In the genomic region with DNA sequence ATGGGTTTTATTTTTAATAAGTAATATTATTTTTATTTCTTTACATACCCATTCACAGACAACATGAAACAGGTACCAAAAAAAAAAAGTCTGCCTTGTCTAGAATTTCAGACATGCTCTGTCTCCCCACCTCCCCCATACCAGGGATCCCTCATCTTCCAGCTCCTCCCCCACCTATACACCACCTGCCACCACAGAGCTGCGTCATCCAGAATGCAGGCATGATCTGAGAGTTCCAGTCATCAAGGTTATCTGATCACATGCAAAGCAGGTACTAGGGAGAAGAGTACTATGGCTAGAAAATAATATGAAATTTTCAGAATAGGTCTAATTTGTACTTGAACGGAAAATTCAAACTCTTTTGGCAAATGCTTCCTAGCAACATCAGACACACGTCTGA, we compare ENCODE assay signal across 28 cellular contexts.
"Had no signal": no experiment of that assay in that cellular context is flagged by ENCODE, and none has a peak within 500 bp of the region (broad histone marks: within the 10 kb centered on the region; RNA-seq: fewer than 3 reads in every experiment).

No MANE protein-coding gene starts in this region.

- H3K27ac Mint-ChIP-seq: activated CD8-positive, alpha-beta memory T cell treated with anti-CD3 and anti-CD28 coated beads, Interleukin-2, amount 10 ng/mL, durations not matched to agents 7 days and 5 days; activated CD8-positive, alpha-beta T cell treated with anti-CD3 and anti-CD28 coated beads, Interleukin-2, amount 10 ng/mL, durations not matched to agents 7 days and 5 days; activated naive CD4-positive, alpha-beta T cell treated with anti-CD3 and anti-CD28 coated beads, Interleukin-2, amount 50 U/mL, for 72 hours; mesothelial cell of epicardium; nephron progenitor cell; stimulated activated effector memory CD8-positive, alpha-beta T cell treated with anti-CD3 and anti-CD28 coated beads, Interleukin-12 subunit alpha, Interleukin-12 subunit beta, amount 100 ng/mL, for 72 hours; T-helper 1 cell treated with Interleukin-12 subunit alpha and Interleukin-12 subunit beta and Interleukin-4 antibody, amounts not matched to agents 30 μg/mL and 1 μg/mL, for 36 hours had no signal

- ATAC-seq: activated CD8-positive, alpha-beta memory T cell treated with anti-CD3 and anti-CD28 coated beads, Interleukin-2, amount 10 ng/mL, durations not matched to agents 7 days and 5 days; activated CD8-positive, alpha-beta T cell treated with anti-CD3 and anti-CD28 coated beads, Interleukin-2, amount 10 ng/mL, durations not matched to agents 7 days and 5 days; activated naive CD4-positive, alpha-beta T cell treated with anti-CD3 and anti-CD28 coated beads, Interleukin-2, amount 50 U/mL, for 72 hours; pancreas; sciatic nerve; stimulated activated effector memory CD8-positive, alpha-beta T cell treated with anti-CD3 and anti-CD28 coated beads, Interleukin-12 subunit alpha, Interleukin-12 subunit beta, amount 100 ng/mL, for 72 hours; stimulated activated naive CD8-positive, alpha-beta T cell treated with anti-CD3 and anti-CD28 coated beads, Interleukin-15, amount 100 ng/mL, for 72 hours; upper lobe of right lung had no signal

- H3K4me3 Mint-ChIP-seq: activated CD8-positive, alpha-beta memory T cell treated with anti-CD3 and anti-CD28 coated beads, Interleukin-2, amount 10 ng/mL, durations not matched to agents 7 days and 5 days; activated CD8-positive, alpha-beta T cell treated with anti-CD3 and anti-CD28 coated beads, Interleukin-2, amount 10 ng/mL, durations not matched to agents 7 days and 5 days; central memory CD8-positive, alpha-beta T cell; mesothelial cell of epicardium; naive B cell; nephron progenitor cell; stimulated activated effector memory CD8-positive, alpha-beta T cell treated with anti-CD3 and anti-CD28 coated beads, Interleukin-12 subunit alpha, Interleukin-12 subunit beta, amount 100 ng/mL, for 72 hours; stimulated activated naive CD8-positive, alpha-beta T cell treated with anti-CD3 and anti-CD28 coated beads, Interleukin-15, amount 100 ng/mL, for 72 hours; T-helper 1 cell treated with Interleukin-12 subunit alpha and Interleukin-12 subunit beta and Interleukin-4 antibody, amounts not matched to agents 30 μg/mL and 1 μg/mL, for 36 hours had no signal

- H3K36me3 Mint-ChIP-seq: activated CD8-positive, alpha-beta memory T cell treated with anti-CD3 and anti-CD28 coated beads, Interleukin-2, amount 10 ng/mL, durations not matched to agents 7 days and 5 days; stimulated activated effector memory CD8-positive, alpha-beta T cell treated with anti-CD3 and anti-CD28 coated beads, Interleukin-12 subunit alpha, Interleukin-12 subunit beta, amount 100 ng/mL, for 72 hours had no signal

- DNase-seq: activated CD4-positive, alpha-beta T cell treated with anti-CD3 and anti-CD28 coated beads, Interleukin-2, amount 50 U/mL, for 1 hour; activated CD4-positive, CD25-positive, alpha-beta regulatory T cell treated with anti-CD3 and anti-CD28 coated beads, Interleukin-2, amount 50 U/mL, for 72 hours; activated CD8-positive, alpha-beta memory T cell treated with anti-CD3 and anti-CD28 coated beads, Interleukin-2, amount 10 ng/mL, durations not matched to agents 7 days and 5 days; activated CD8-positive, alpha-beta T cell treated with anti-CD3 and anti-CD28 coated beads, Interleukin-2, amount 10 ng/mL, durations not matched to agents 7 days and 5 days; activated naive CD4-positive, alpha-beta T cell; activated T-cell treated with anti-CD3 and anti-CD28 coated beads, Interleukin-2, amount 50 U/mL, for 48 hours; dermis blood vessel endothelial cell; effector CD4-positive, alpha-beta T cell; esophagus squamous epithelium; foreskin melanocyte; islet precursor cell; naive B cell; nephron progenitor cell; pancreas; retina; stimulated activated CD4-positive, alpha-beta T cell treated with anti-CD3 and anti-CD28 coated beads, Interleukin-12 subunit alpha, Interleukin-12 subunit beta, amount 100 ng/mL, for 4 hours; stimulated activated CD4-positive, alpha-beta T cell treated with anti-CD3 and anti-CD28 coated beads, Interleukin-4, amount 100 ng/mL, for 1 hour; stimulated activated naive CD8-positive, alpha-beta T cell treated with anti-CD3 and anti-CD28 coated beads, Interleukin-15, amount 100 ng/mL, for 72 hours; substantia nigra; T-helper 9 cell; thyroid gland; upper lobe of right lung had no signal

- H3K4me1 Mint-ChIP-seq: activated CD8-positive, alpha-beta memory T cell treated with anti-CD3 and anti-CD28 coated beads, Interleukin-2, amount 10 ng/mL, durations not matched to agents 7 days and 5 days; central memory CD8-positive, alpha-beta T cell; mesothelial cell of epicardium; naive B cell; stimulated activated effector memory CD8-positive, alpha-beta T cell treated with anti-CD3 and anti-CD28 coated beads, Interleukin-12 subunit alpha, Interleukin-12 subunit beta, amount 100 ng/mL, for 72 hours; stimulated activated naive CD8-positive, alpha-beta T cell treated with anti-CD3 and anti-CD28 coated beads, Interleukin-15, amount 100 ng/mL, for 72 hours had no signal
